31 cellular contexts compared by ENCODE assay signal in genomic region chr17:9173386-9173983, GRCh38.
DNase-seq lines count a peak whose midpoint lies in the region; ATAC-seq and TF ChIP-seq lines count a peak whose summit lies in the region.
"Had no signal": no experiment of that assay in that cellular context is flagged by ENCODE, and none has a peak within 500 bp of the region (broad histone marks: within the 10 kb centered on the region; RNA-seq: fewer than 3 reads in every experiment).

No MANE protein-coding gene starts in this region.

- TF ChIP-seq CTCF in left ventricle myocardium inferior (IDR thresholded peaks at IDR 0.05; ENCODE audit: borderline replicate concordance) (no peak), thoracic aorta (IDR thresholded peaks at IDR 0.05) (no peak), colonic mucosa (IDR thresholded peaks at IDR 0.05) (no peak), mesothelial cell of epicardium (IDR thresholded peaks at IDR 0.05; ENCODE audit: unreplicated experiment) (no peak)

- ATAC-seq in Right ventricle myocardium superior (ENCODE audit: poor library complexity) (peak; percentile 47), thoracic aorta (ENCODE audit: insufficient number of reproducible peaks, low FRiP score, low read depth) (no peak)
- ATAC-seq: GM23338, PC-3 had no signal

- H3K9me3 ChIP-seq in left ventricle myocardium inferior (replicated peaks) (no peaks in the 10 kb centered on the region), esophagus (ENCODE audit: control insufficient read depth in 2 of 2, insufficient read depth in 1 of 2, low read depth in 1 of 2, low read length in 1 of 2) (no peaks in the 10 kb centered on the region), thoracic aorta (no peaks in the 10 kb centered on the region), colonic mucosa (no peaks in the 10 kb centered on the region)
- H3K9me3 ChIP-seq: BE2C had no signal

- no peak overlapping the region for H3K27ac Mint-ChIP-seq in mesothelial cell of epicardium
- H3K27ac Mint-ChIP-seq: CD14-positive monocyte; CD8-positive, alpha-beta memory T cell; GM23338; H9; HFFc6; IgD-negative memory B cell had no signal

- intact Hi-C loops in Right ventricle myocardium superior (cut with DNase I) (no loop called here), left ventricle myocardium inferior (cut with micrococcal nuclease) (no loop called here), colonic mucosa (cut with DNase I) (no loop called here)

- WGBS in esophagus, 2 donors = 65 to 73% methylated on average over 7 of the region's 7 CpGs

- no peaks in the 10 kb centered on the region for H3K36me3 Mint-ChIP-seq in mesothelial cell of epicardium
- H3K36me3 Mint-ChIP-seq: CD14-positive monocyte; CD8-positive, alpha-beta memory T cell; IgD-negative memory B cell had no signal

- DNase-seq in Right ventricle myocardium superior = no peak
- DNase-seq in left ventricle myocardium inferior = no peak
- DNase-seq in medulla oblongata (ENCODE audit: extremely low spot score) = peak; percentile 13
- no peak for DNase-seq in thoracic aorta (ENCODE audit: low spot score)
- no peak for DNase-seq in colonic mucosa
- DNase-seq in mesothelial cell of epicardium (ENCODE audit: low spot score in 2 of 2, unreplicated experiment in 2 of 2) = no peak
- DNase-seq in NCI-H1048 (lab: John Stamatoyannopoulos, UW) = no peak
- DNase-seq: 8988T; ACHN; BE2C; Calu3; CD8-positive, alpha-beta memory T cell; DMS79 treated with DMSO at 0.1 percent for 48 hours; GF-D8; H9; HFFc6; NCI-H1105; NCI-H146; NCI-H1930; NCI-H2107; NCI-H446; NCI-H526; NCI-H82; NK-92 treated with Interleukin-12 subunit alpha and Interleukin-12 subunit beta, amount 100 ng/mL, for 24 hours; PC-3; SHP77 had no signal

- no peaks in the 10 kb centered on the region for H3K36me3 ChIP-seq in left ventricle myocardium inferior
- H3K36me3 ChIP-seq in esophagus (ENCODE audit: control insufficient read depth in 2 of 2, insufficient read depth in 2 of 2, low read length in 1 of 2) = no peaks in the 10 kb centered on the region
- H3K36me3 ChIP-seq in thoracic aorta = no peaks in the 10 kb centered on the region
- H3K36me3 ChIP-seq in colonic mucosa = no peaks in the 10 kb centered on the region
- H3K36me3 ChIP-seq: BE2C had no signal

- H3K27me3 Mint-ChIP-seq in mesothelial cell of epicardium (ENCODE audit: low read depth) = peaks cover 12% of the 10 kb centered on the region

- H3K27me3 ChIP-seq in left ventricle myocardium inferior (ENCODE audit: low read depth) (no peaks in the 10 kb centered on the region), esophagus (ENCODE audit: control insufficient read depth in 1 of 2, insufficient read depth in 2 of 2, low read length in 2 of 2) (no peaks in the 10 kb centered on the region), thoracic aorta (replicated peaks; ENCODE audit: insufficient read depth) (no peaks in the 10 kb centered on the region), colonic mucosa (no peaks in the 10 kb centered on the region)
- H3K27me3 ChIP-seq: BE2C had no signal

- H3K9ac ChIP-seq in colonic mucosa (ENCODE audit: low read depth in 2 of 2, low read length in 2 of 2) = no peak overlapping the region
- H3K9ac ChIP-seq: KMS-11 had no signal

- no peak overlapping the region for H3K4me3 Mint-ChIP-seq in mesothelial cell of epicardium
- H3K4me3 Mint-ChIP-seq: CD14-positive monocyte; CD8-positive, alpha-beta memory T cell; GM23338; H9; HFFc6; IgD-negative memory B cell had no signal

- H3K4me1 Mint-ChIP-seq in mesothelial cell of epicardium = peaks cover 5% of the 10 kb centered on the region
- H3K4me1 Mint-ChIP-seq: CD14-positive monocyte; CD8-positive, alpha-beta memory T cell; IgD-negative memory B cell had no signal

- H3K4me1 ChIP-seq in left ventricle myocardium inferior (peaks cover 42% of the 10 kb centered on the region), esophagus (ENCODE audit: control insufficient read depth in 2 of 2, insufficient read depth in 2 of 2, low read length in 1 of 2) (peaks cover 2 to 5% of the 10 kb centered on the region in 2 donors), thoracic aorta (ENCODE audit: control insufficient read depth in 1 of 2, low read depth in 2 of 2) (peaks cover 18 to 60% of the 10 kb centered on the region in 2 donors), colonic mucosa (no peaks in the 10 kb centered on the region)
- H3K4me1 ChIP-seq: BE2C had no signal

- H3K27ac ChIP-seq in left ventricle myocardium inferior (replicated peaks) (no peak overlapping the region), esophagus (ENCODE audit: low read depth in 2 of 2, low read length in 1 of 2) (peak overlapping the region; percentile 21 to 52), thoracic aorta (peak overlapping the region; percentile 12 to 20), colonic mucosa (no peak overlapping the region)
- H3K27ac ChIP-seq: KMS-11 had no signal

- no peaks in the 10 kb centered on the region for H3K9me3 Mint-ChIP-seq in mesothelial cell of epicardium
- H3K9me3 Mint-ChIP-seq: CD8-positive, alpha-beta memory T cell had no signal

- H3K4me3 ChIP-seq in left ventricle myocardium inferior = no peak overlapping the region
- no peak overlapping the region for H3K4me3 ChIP-seq in esophagus (ENCODE audit: low read depth in 1 of 2, low read length in 2 of 2)
- H3K4me3 ChIP-seq in thoracic aorta = no peak overlapping the region
- H3K4me3 ChIP-seq in colonic mucosa = no peak overlapping the region
- H3K4me3 ChIP-seq: GM23338 had no signal

Comparison
In these comparisons a context has a peak if more than half of its experiments do, and no peak if none do; other contexts are left out.
1. H3K27ac ChIP-seq: peak in esophagus (2 of 2) and thoracic aorta (2 of 2); none in left ventricle myocardium inferior (single experiment) and colonic mucosa (single experiment).